ENCODE assay signal across 8 cellular contexts in the genomic region with DNA sequence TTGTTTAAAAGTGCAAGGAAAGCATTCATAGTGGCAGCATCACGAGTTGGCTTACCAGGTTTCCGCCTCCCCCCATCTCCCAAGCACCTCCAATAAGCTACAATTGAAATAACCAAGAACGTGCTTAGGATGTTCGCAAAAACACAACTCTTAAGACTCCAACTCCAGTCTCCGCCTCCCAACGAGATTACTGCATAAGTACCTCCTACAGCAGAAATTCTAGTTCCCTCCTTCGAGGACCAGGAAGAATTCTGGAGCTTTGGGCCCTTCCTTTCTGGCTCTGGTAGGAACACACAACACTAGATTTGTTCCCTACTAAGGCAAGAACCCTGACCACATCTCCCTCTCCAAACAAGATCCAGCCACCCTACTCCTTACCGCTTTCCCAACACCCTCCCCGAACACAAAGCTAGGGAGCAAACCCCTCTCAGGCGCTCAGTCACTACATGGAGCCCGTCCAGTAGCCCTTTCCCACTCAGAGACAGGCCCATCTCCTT. TPM values are rescaled to one million over a fixed set of nuclear protein-coding genes. Genes with fewer than 3 reads are reported as not detected.
DNase-seq lines count a peak whose midpoint lies in the region; ATAC-seq and TF ChIP-seq lines count a peak whose summit lies in the region.

No MANE protein-coding gene starts in this region.

- H2AK5ac ChIP-seq in IMR-90 (ENCODE audit: low read depth, low read length), result peak overlapping the region; percentile 69

- H4K20me1 ChIP-seq in IMR-90 (ENCODE audit: insufficient read depth, low read length), result peaks cover 23% of the 10 kb centered on the region; the same call in 1 of the 2 replicates

- 0% methylated on average over 10 of the region's 11 CpGs; no CpG with 5 or more reads in 1 of the 2 experiments for WGBS in IMR-90 (ENCODE audit: extremely low coverage in 2 of 2, insufficient read length in 1 of 2), 2 experiments

- no peak for TF ChIP-seq POLR2A in IMR-90 (IDR thresholded peaks at IDR 0.05; ENCODE audit: low read depth, low read length)

- TSS peak; percentile 45 for BruUV-seq in IMR-90 (replicated peaks; lab: Mats Ljungman, UMichigan)

- H3K27ac ChIP-seq in CD4-positive, alpha-beta memory T cell (ENCODE audit: low read depth, low read length), result peak overlapping the region; percentile 90
- peak overlapping the region; percentile 87 for H3K27ac ChIP-seq in IMR-90 (ENCODE audit: insufficient read depth, low read length)

- DNase-seq in CD4-positive, alpha-beta memory T cell, result peak; percentile 21 to 61 (median 36)
- DNase-seq in IMR-90 (peak; percentile 88), SKM-1 treated with dmso at 0.1 percent for 144 hours (lab: John Stamatoyannopoulos, UW; ENCODE audit: unreplicated experiment) (peak; percentile 11), cardiac fibroblast (ENCODE audit: low read depth in 2 of 2) (peak; percentile 89 to 94), kidney tubule cell (ENCODE audit: low spot score) (peak; percentile 75), midbrain (lab: John Stamatoyannopoulos, UW) (no peak)
- DNase-seq in stimulated activated CD8-positive, alpha-beta memory T cell treated with anti-CD3 and anti-CD28 coated beads, Interleukin-4, amount 100 ng/mL, for 48 hours, result peak; percentile 43

- ATAC-seq in IMR-90 (ENCODE audit: low read depth) (peak; percentile 15), GM21723 (IDR thresholded peaks at IDR 0.05; ENCODE audit: unreplicated experiment) (no peak)

- peak overlapping the region; percentile 58; the same call in 1 of the 2 replicates for H2BK120ac ChIP-seq in IMR-90 (ENCODE audit: low read depth, low read length)

- peak overlapping the region; percentile 82 for H2AK9ac ChIP-seq in IMR-90 (replicated peaks; ENCODE audit: low read depth, low read length, poor library complexity)

- H2AFZ ChIP-seq in IMR-90 (replicated peaks; ENCODE audit: low read length, poor library complexity), result peak overlapping the region; percentile 95

- peak overlapping the region; percentile 96 for H3K4me2 ChIP-seq in IMR-90 (ENCODE audit: low read depth, low read length)

- POLR2A ChIA-PET in CD4-positive, alpha-beta memory T cell (lab: Charles Lee; ENCODE audit: partially characterized antibody), result interaction anchor here (0.8 to 6.1 kb wide), 32 partner anchors 8 to 1578 kb away, joined by 3 to 69 read pairs (median 5); partner anchors contain the start of genes CPSF3, IAH1, ITGB1BP1 and ODC1
- POLR2A ChIA-PET in IMR-90 (lab: Charles Lee; ENCODE audit: unreplicated experiment), result interaction anchor here (0.6 kb wide), 2 partner anchors 8 to 23 kb away, joined by 3 read pairs; no protein-coding TSS in a partner anchor

- H3K79me1 ChIP-seq in IMR-90 (ENCODE audit: low read depth in 1 of 2, low read length in 2 of 2), result peaks cover 5 to 48% of the 10 kb centered on the region in 2 experiments; a peak in 3 of 4 replicates

- H3K36me3 Mint-ChIP-seq in CD4-positive, alpha-beta memory T cell, result peaks cover 0 to 21% of the 10 kb centered on the region in 2 donors

- intact Hi-C loops in CD4-positive, alpha-beta memory T cell (cut with micrococcal nuclease), result loop anchor here (1.0 to 5.0 kb wide), 7 partner anchors 76 to 487 kb away; partner anchors contain the start of genes CPSF3, GRHL1, IAH1 and ITGB1BP1
- intact Hi-C loops in IMR-90 (cut with micrococcal nuclease), result loop anchor here (5.0 kb wide), 1 partner anchor 397 kb away; the partner anchor contains the start of gene GRHL1

- peak overlapping the region; percentile 89 for H3K14ac ChIP-seq in IMR-90 (replicated peaks; ENCODE audit: low read depth, low read length)

- H3K27ac Mint-ChIP-seq in CD4-positive, alpha-beta memory T cell, result peak overlapping the region; percentile 93 to 98 (median 95)

- H3K4me3 Mint-ChIP-seq in CD4-positive, alpha-beta memory T cell, result peak overlapping the region; percentile 92 to 99 (median 98)

- dilution Hi-C loops in IMR-90 (cut with HindIII; ENCODE audit: low sequenced_read_pairs, unreplicated experiment), result no loop called here

- H3K4me1 Mint-ChIP-seq in CD4-positive, alpha-beta memory T cell, result peaks cover 30 to 58% (median 47%) of the 10 kb centered on the region in 4 donors

- H3K9me3 ChIP-seq in CD4-positive, alpha-beta memory T cell (ENCODE audit: control insufficient read depth in 1 of 2, low read length in 2 of 2), result no peaks in the 10 kb centered on the region
- H3K9me3 ChIP-seq in IMR-90 (ENCODE audit: control insufficient read depth, insufficient read depth, low read length), result no peaks in the 10 kb centered on the region

- peak overlapping the region; percentile 32 to 80 for H4K8ac ChIP-seq in IMR-90 (ENCODE audit: low read depth in 2 of 2, low read length in 2 of 2)

- peak overlapping the region; percentile 97 to 99 for H3K4me3 ChIP-seq in CD4-positive, alpha-beta memory T cell (ENCODE audit: low read length in 2 of 2)
- peak overlapping the region; percentile 83 for H3K4me3 ChIP-seq in IMR-90 (ENCODE audit: insufficient read depth, low read depth, low read length)
- peak overlapping the region; percentile 73 to 94 for H3K4me3 ChIP-seq in cardiac fibroblast (replicated peaks in 1 of 2; ENCODE audit: low read depth in 2 of 2, low read length in 2 of 2)

- H2BK5ac ChIP-seq in IMR-90 (ENCODE audit: low read depth, low read length, poor library complexity, severe bottlenecking), result peak overlapping the region; percentile 76

- H3K4ac ChIP-seq in IMR-90 (ENCODE audit: low read depth, low read length), result peak overlapping the region; percentile 87

- H3K4me1 ChIP-seq in CD4-positive, alpha-beta memory T cell (ENCODE audit: insufficient read depth, low read length), result peaks cover 60% of the 10 kb centered on the region
- H3K4me1 ChIP-seq in IMR-90 (ENCODE audit: control insufficient read depth, insufficient read depth, low read length), result peaks cover 4% of the 10 kb centered on the region

- H2BK20ac ChIP-seq in IMR-90 (ENCODE audit: low read depth, low read length), result no peak overlapping the region

- H3K56ac ChIP-seq in IMR-90 (ENCODE audit: extremely low read depth, insufficient read depth, low read length), result peak overlapping the region; percentile 87

- H3K36me3 ChIP-seq in CD4-positive, alpha-beta memory T cell (ENCODE audit: insufficient read depth, low read length), result no peaks in the 10 kb centered on the region
- peaks cover 2% of the 10 kb centered on the region; the same call in 1 of the 2 replicates for H3K36me3 ChIP-seq in IMR-90 (ENCODE audit: control insufficient read depth, insufficient read depth, low read length)

- no peaks in the 10 kb centered on the region for H3K27me3 Mint-ChIP-seq in CD4-positive, alpha-beta memory T cell

- peak overlapping the region; percentile 79 for H4K91ac ChIP-seq in IMR-90 (ENCODE audit: insufficient read depth, low read depth, low read length)

- H4K5ac ChIP-seq in IMR-90 (ENCODE audit: low read depth, low read length), result peak overlapping the region; percentile 61

- peaks cover 7% of the 10 kb centered on the region; the same call in 1 of the 2 replicates for H3K9me1 ChIP-seq in IMR-90 (ENCODE audit: insufficient read depth, low read length)

- no peaks in the 10 kb centered on the region for H3K27me3 ChIP-seq in CD4-positive, alpha-beta memory T cell (ENCODE audit: insufficient read depth, low read length)
- no peaks in the 10 kb centered on the region for H3K27me3 ChIP-seq in IMR-90 (ENCODE audit: control insufficient read depth, insufficient read depth, low read length)

- in situ Hi-C loops in IMR-90 (cut with MboI; ENCODE audit: low sequenced_read_pairs), result no loop called here

- no peak for TF ChIP-seq RAD21 in IMR-90 (IDR thresholded peaks at IDR 0.05; ENCODE audit: low read length)

- TF ChIP-seq CTCF in IMR-90 (conservative IDR thresholded peaks at IDR 0.05; ENCODE audit: low read depth, low read length) (no peak), cardiac fibroblast (IDR thresholded peaks at IDR 0.05; ENCODE audit: low read depth, low read length) (no peak)

- CTCF ChIA-PET in CD4-positive, alpha-beta memory T cell (lab: Charles Lee; ENCODE audit: partially characterized antibody), result interaction anchor here (0.6 to 2.8 kb wide), 6 partner anchors 32 to 245 kb away, joined by 3 to 11 read pairs (median 4); partner anchors contain the start of gene YWHAQ
- CTCF ChIA-PET in IMR-90 (lab: Yijun Ruan, JAX), result interaction anchor here (0.6 to 1.0 kb wide), 2 partner anchors 215 to 280 kb away, joined by 3 to 7 read pairs; no protein-coding TSS in a partner anchor

- H2BK15ac ChIP-seq in IMR-90 (ENCODE audit: low read depth, low read length), result peak overlapping the region; percentile 25; the same call in 2 of the 3 replicates

- peak overlapping the region; percentile 72 for H3K23ac ChIP-seq in IMR-90 (ENCODE audit: low read depth, low read length)

- H3K18ac ChIP-seq in IMR-90 (ENCODE audit: low read depth, low read length), result peak overlapping the region; percentile 65

- H3K9ac ChIP-seq in IMR-90 (ENCODE audit: low read depth, low read length), result peak overlapping the region; percentile 95

- H3K9me3 Mint-ChIP-seq in CD4-positive, alpha-beta memory T cell, result no peaks in the 10 kb centered on the region

TF ChIP-seq in IMR-90, 13 proteins besides CTCF, POLR2A, EP300 and RAD21:
- TF ChIP-seq BHLHE40 (IDR thresholded peaks at IDR 0.05; ENCODE audit: low read depth, low read length), result 0 out of 2 replicates have a peak, but pooled peaks have one; percentile 28
- TF ChIP-seq USF2 (IDR thresholded peaks at IDR 0.05; ENCODE audit: low read depth, low read length), result no peak
- 0 out of 2 replicates have a peak, but pooled peaks have one; percentile 78 for TF ChIP-seq CHD1 (IDR thresholded peaks at IDR 0.05; ENCODE audit: low read depth, low read length)
- TF ChIP-seq MAFK (IDR thresholded peaks at IDR 0.05; ENCODE audit: low read depth, low read length), result peak; percentile 1; the same call in 1 of the 2 replicates
- no peak for TF ChIP-seq MXI1 (IDR thresholded peaks at IDR 0.05; ENCODE audit: borderline replicate concordance, low read depth, low read length)

RNA-seq across cellular contexts. Expression of gene ADAM17, which starts 0.7 kb away (rescaled TPM):
- total RNA-seq in CD4-positive, alpha-beta memory T cell, result 10 to 100 TPM; 32.7 to 35.6 TPM
- polyA plus RNA-seq in CD4-positive, alpha-beta memory T cell, result 10 to 100 TPM in 1 of 2 donors, 1 to 10 TPM in 1; 8.1 to 13.7 TPM
- 34.4 and 46.4 TPM in 2 replicates for total RNA-seq in IMR-90 (2012; rRNA removed)
- 8.8 and 9.6 TPM in 2 replicates for polyA plus RNA-seq in IMR-90 (2012; rRNA removed)
- 3.3 and 3.7 TPM in 2 replicates for polyA plus RNA-seq in IMR-90 (2012; cell fraction: cytosol; rRNA removed)
- polyA plus RNA-seq in IMR-90 (2012; cell fraction: nucleus; rRNA removed; ENCODE audit: low replicate concordance), result 6.7 and 21.4 TPM in 2 replicates
